In genomic region chrX:54841209-54841836, GRCh38 we compare ENCODE assay signal across 7 cellular contexts. TPM values are rescaled to one million over a fixed set of nuclear protein-coding genes. Genes with fewer than 3 reads are reported as not detected.
"Had no signal": no experiment of that assay in that cellular context is flagged by ENCODE, and none has a peak within 500 bp of the region (broad histone marks: within the 10 kb centered on the region; RNA-seq: fewer than 3 reads in every experiment).

No MANE protein-coding gene starts in this region.

RNA-seq across cellular contexts. Expression of gene ITIH6, which starts 43.3 kb away (rescaled TPM):
- total RNA-seq: activated B cell treated with CpG ODN at 0.5 μM for 24 hours; activated CD4-positive, alpha-beta T cell treated with anti-CD3 and anti-CD28 coated beads, Interleukin-2, amount 10 ng/mL, durations not matched to agents 24 days and 14 days; activated T-helper 1 cell treated with anti-CD3 and anti-CD28 coated beads, Interleukin-12 subunit alpha, Interleukin-12 subunit beta, Interleukin-2, Interleukin-4 antibody, amounts not matched to agents 30 ng/mL and 10 ng/mL and 1 ng/mL, durations not matched to agents 14 hours and 24 hours and 36 hours; left ventricle myocardium inferior; T-helper 17 cell; transverse colon had no signal
- polyA plus RNA-seq: sigmoid colon had no signal
